Comparison of ENCODE assay signal across 1 cellular context in genomic region chr9:128190013-128190412, GRCh38.
TF ChIP-seq lines count a peak whose summit lies in the region.

No MANE protein-coding gene starts in this region.

TF ChIP-seq in HCT116, 20 proteins besides CTCF, POLR2A, EP300 and RAD21 (continued from another document):
- TF ChIP-seq, protein P1, sequence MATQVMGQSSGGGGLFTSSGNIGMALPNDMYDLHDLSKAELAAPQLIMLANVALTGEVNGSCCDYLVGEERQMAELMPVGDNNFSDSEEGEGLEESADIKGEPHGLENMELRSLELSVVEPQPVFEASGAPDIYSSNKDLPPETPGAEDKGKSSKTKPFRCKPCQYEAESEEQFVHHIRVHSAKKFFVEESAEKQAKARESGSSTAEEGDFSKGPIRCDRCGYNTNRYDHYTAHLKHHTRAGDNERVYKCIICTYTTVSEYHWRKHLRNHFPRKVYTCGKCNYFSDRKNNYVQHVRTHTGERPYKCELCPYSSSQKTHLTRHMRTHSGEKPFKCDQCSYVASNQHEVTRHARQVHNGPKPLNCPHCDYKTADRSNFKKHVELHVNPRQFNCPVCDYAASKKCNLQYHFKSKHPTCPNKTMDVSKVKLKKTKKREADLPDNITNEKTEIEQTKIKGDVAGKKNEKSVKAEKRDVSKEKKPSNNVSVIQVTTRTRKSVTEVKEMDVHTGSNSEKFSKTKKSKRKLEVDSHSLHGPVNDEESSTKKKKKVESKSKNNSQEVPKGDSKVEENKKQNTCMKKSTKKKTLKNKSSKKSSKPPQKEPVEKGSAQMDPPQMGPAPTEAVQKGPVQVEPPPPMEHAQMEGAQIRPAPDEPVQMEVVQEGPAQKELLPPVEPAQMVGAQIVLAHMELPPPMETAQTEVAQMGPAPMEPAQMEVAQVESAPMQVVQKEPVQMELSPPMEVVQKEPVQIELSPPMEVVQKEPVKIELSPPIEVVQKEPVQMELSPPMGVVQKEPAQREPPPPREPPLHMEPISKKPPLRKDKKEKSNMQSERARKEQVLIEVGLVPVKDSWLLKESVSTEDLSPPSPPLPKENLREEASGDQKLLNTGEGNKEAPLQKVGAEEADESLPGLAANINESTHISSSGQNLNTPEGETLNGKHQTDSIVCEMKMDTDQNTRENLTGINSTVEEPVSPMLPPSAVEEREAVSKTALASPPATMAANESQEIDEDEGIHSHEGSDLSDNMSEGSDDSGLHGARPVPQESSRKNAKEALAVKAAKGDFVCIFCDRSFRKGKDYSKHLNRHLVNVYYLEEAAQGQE (IDR thresholded peaks at IDR 0.05; ENCODE audit: low read depth), result no peak
- TF ChIP-seq EZH2phosphoT487 (IDR thresholded peaks at IDR 0.05; ENCODE audit: borderline replicate concordance), result no peak
- TF ChIP-seq ZBTB33 (IDR thresholded peaks at IDR 0.05; ENCODE audit: extremely low read depth, insufficient replicate concordance, low read length), result no peak
